6 cellular contexts compared by ENCODE assay signal in the genomic region with DNA sequence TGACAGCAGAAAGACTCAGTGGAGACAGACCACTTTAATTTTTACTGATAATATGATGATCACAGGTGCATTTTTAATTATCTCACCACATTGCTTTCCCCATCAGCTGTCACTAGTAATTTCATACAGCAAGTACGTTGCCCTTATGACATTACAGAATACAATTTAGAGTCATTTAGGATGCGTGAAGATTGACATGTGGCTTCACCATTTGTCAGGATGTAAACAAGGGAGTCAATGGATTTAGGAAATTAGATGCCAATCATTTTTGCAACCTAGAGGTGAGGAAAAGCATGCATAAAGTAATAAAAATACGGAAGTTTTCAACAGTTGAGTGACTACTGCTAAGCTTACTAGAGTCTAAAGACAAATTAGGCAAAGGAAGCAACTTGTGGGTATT.
"Had no signal": no experiment of that assay in that cellular context is flagged by ENCODE, and none has a peak within 500 bp of the region (broad histone marks: within the 10 kb centered on the region; RNA-seq: fewer than 3 reads in every experiment).

No MANE protein-coding gene starts in this region.

- FAIRE-seq: H54, HTR-8/SVneo had no signal

- DNase-seq: GOT3, H9, HCEC 1CT, IMR-90 had no signal

- H3K27ac Mint-ChIP-seq: H9 had no signal

- H3K9me3 Mint-ChIP-seq: H9 had no signal

- H3K4me3 Mint-ChIP-seq: H9 had no signal
